Comparison of ENCODE assay signal across 15 cellular contexts in the genomic region with DNA sequence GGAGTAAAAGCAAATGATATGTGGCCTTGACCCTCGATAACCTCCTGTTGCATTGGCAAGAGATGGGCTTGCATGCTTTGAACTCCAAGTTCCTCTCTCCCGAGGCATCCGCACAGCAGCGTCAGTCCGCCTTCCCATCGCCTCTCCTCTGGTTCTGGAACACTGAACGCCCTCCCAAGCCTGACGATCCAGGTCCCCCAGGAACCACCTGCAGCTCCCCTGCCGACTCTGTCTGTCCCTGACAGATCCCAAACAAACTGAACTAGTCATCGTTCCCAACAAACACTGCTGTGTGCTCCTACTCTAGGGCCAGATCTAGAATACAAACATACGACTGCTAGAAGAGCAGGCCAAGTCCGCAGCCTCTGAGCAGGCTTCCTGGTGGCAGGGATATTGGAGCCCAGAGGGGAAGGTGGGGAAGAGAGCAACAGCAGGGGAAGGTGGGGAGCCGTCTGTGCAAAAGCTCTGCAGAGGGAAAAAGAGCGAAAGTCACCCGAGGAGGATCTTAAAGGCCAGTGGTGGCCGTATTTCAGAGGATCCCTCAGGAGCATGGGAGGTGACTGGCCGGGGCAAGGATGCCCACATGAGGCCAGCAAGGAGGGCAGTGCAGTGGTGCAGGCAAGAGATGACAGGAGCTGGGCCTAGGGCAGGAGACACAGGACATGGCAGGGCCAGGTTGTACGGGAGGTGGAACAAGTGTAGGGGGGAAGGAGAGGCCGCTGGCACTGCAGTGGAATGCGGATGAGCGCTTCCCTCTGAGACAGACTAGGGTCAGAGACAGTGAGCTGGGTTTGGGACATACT. TPM values are rescaled to one million over a fixed set of nuclear protein-coding genes. Genes with fewer than 3 reads are reported as not detected.
DNase-seq lines count a peak whose midpoint lies in the region; ATAC-seq and TF ChIP-seq lines count a peak whose summit lies in the region.
"Had no signal": no experiment of that assay in that cellular context is flagged by ENCODE, and none has a peak within 500 bp of the region (broad histone marks: within the 10 kb centered on the region; RNA-seq: fewer than 3 reads in every experiment).

No MANE protein-coding gene starts in this region.

- H3K36me3 ChIP-seq in PC-3 (ENCODE audit: low read depth, low read length) (no peaks in the 10 kb centered on the region), heart right ventricle (peaks cover 0 to 6% (median 0%) of the 10 kb centered on the region in 9 donors), osteoblast (ENCODE audit: insufficient read depth, low read length) (no peaks in the 10 kb centered on the region)

- TF ChIP-seq CTCF in 22Rv1 (IDR thresholded peaks at IDR 0.05) (no peak), PC-3 (conservative IDR thresholded peaks at IDR 0.05; ENCODE audit: low read depth, low read length) (no peak), heart right ventricle (IDR thresholded peaks at IDR 0.05) (no peak), osteoblast (IDR thresholded peaks at IDR 0.05; ENCODE audit: extremely low read depth, low read depth, low read length) (no peak)

- H3K79me2 ChIP-seq in PC-3 (ENCODE audit: low read length) = no peaks in the 10 kb centered on the region
- no peaks in the 10 kb centered on the region for H3K79me2 ChIP-seq in osteoblast (ENCODE audit: insufficient read depth, low read length)

- H3K27ac ChIP-seq in 22Rv1 = peak overlapping the region; percentile 86
- H3K27ac ChIP-seq in PC-3 (ENCODE audit: low read length) = no peak overlapping the region
- H3K27ac ChIP-seq in heart right ventricle = peak overlapping the region in 9 of 10 donors; percentile 42 to 70 (median 58)
- no peak overlapping the region for H3K27ac ChIP-seq in osteoblast (ENCODE audit: low read depth, low read length)

- ATAC-seq in PC-3 (no peak), heart right ventricle (peak in 1 of 8 donors; percentile 4), GM18498 (IDR thresholded peaks at IDR 0.05; ENCODE audit: unreplicated experiment) (no peak)
- ATAC-seq: activated CD8-positive, alpha-beta T cell treated with anti-CD3 and anti-CD28 coated beads, Interleukin-2, amount 10 ng/mL, durations not matched to agents 7 days and 5 days; naive thymus-derived CD4-positive, alpha-beta T cell; stimulated activated naive CD8-positive, alpha-beta T cell treated with anti-CD3 and anti-CD28 coated beads, Interleukin-15, Interleukin-2, amounts not matched to agents 100 U/mL and 50 U/mL, for 24 hours had no signal

- intact Hi-C loops in PC-3 (cut with micrococcal nuclease) = no loop called here
- intact Hi-C loops in heart right ventricle (cut with DNase I) = loop anchor here in 1 of 10 donors (5.0 kb wide), 1 partner anchor 54 kb away; no protein-coding TSS in a partner anchor

- POLR2A ChIA-PET in PC-3 (lab: Charles Lee; ENCODE audit: unreplicated experiment) = no interaction called here

- no peaks in the 10 kb centered on the region for H3F3A ChIP-seq in PC-3 (ENCODE audit: low read length, unreplicated experiment)

- no peak for DNase-seq in PC-3
- DNase-seq in heart right ventricle = no peak
- peak; percentile 64 for DNase-seq in osteoblast (ENCODE audit: insufficient read length, low spot score, missing footprints)
- DNase-seq in retina = no peak
- DNase-seq in AG08396 (ENCODE audit: low spot score) = no peak
- no peak for DNase-seq in central memory CD4-positive, alpha-beta T cell
- DNase-seq: activated CD8-positive, alpha-beta T cell treated with anti-CD3 and anti-CD28 coated beads, Interleukin-2, amount 10 ng/mL, durations not matched to agents 7 days and 5 days; activated gamma-delta T cell; NCI-H146; NCI-H446 treated with DMSO at 0.1 percent for 48 hours; stimulated activated naive CD8-positive, alpha-beta T cell treated with anti-CD3 and anti-CD28 coated beads, Interleukin-15, Interleukin-2, amounts not matched to agents 100 U/mL and 50 U/mL, for 24 hours; T-helper 1 cell had no signal

- no peak overlapping the region for H3K9ac ChIP-seq in PC-3 (ENCODE audit: low read length)

- BruUV-seq in PC-3 (replicated peaks; lab: Mats Ljungman, UMichigan) = no TSS peak

- 0 out of 2 replicates have a peak overlapping the region, but pooled peaks have one; percentile 66 for H3K4me2 ChIP-seq in PC-3 (ENCODE audit: low read length)
- peak overlapping the region; percentile 65 for H3K4me2 ChIP-seq in osteoblast (ENCODE audit: insufficient read depth, low read length)

- no peaks in the 10 kb centered on the region for H4K20me1 ChIP-seq in PC-3 (ENCODE audit: low read length)
- H4K20me1 ChIP-seq in osteoblast (ENCODE audit: insufficient read depth, low read length) = no peaks in the 10 kb centered on the region

- H3K4me3 ChIP-seq in PC-3 (ENCODE audit: low read length) (no peak overlapping the region), heart right ventricle (no peak overlapping the region), osteoblast (ENCODE audit: insufficient read depth, low read length) (no peak overlapping the region)

- peaks cover 34% of the 10 kb centered on the region for H3K27me3 ChIP-seq in PC-3 (ENCODE audit: low read length)
- H3K27me3 ChIP-seq in heart right ventricle = no peaks in the 10 kb centered on the region
- no peaks in the 10 kb centered on the region for H3K27me3 ChIP-seq in osteoblast (ENCODE audit: insufficient read depth, low read length)

- H2AFZ ChIP-seq in PC-3 (ENCODE audit: low read length) (no peak overlapping the region), osteoblast (ENCODE audit: low read length) (no peak overlapping the region)

- 75 to 80% methylated on average over 21 of the region's 21 CpGs for WGBS in heart right ventricle, 2 donors

- no peaks in the 10 kb centered on the region for H3K9me3 ChIP-seq in PC-3 (ENCODE audit: low read length)
- no peaks in the 10 kb centered on the region for H3K9me3 ChIP-seq in heart right ventricle
- H3K9me3 ChIP-seq in osteoblast (ENCODE audit: low read depth, low read length) = no peaks in the 10 kb centered on the region

- CTCF ChIA-PET in PC-3 (lab: Charles Lee) = no interaction called here

- no peaks in the 10 kb centered on the region for H3K9me2 ChIP-seq in PC-3 (replicated peaks; ENCODE audit: low read length)

- H3K4me1 ChIP-seq in PC-3 (ENCODE audit: insufficient read depth, low read length) = peaks cover 10% of the 10 kb centered on the region; the same call in 1 of the 2 replicates
- peaks cover 0 to 51% (median 10%) of the 10 kb centered on the region in 9 donors for H3K4me1 ChIP-seq in heart right ventricle
- H3K4me1 ChIP-seq in osteoblast (ENCODE audit: insufficient read depth, low read length) = peaks cover 13% of the 10 kb centered on the region

RNA-seq across cellular contexts. Expression of gene PCSK6, which starts 50.8 kb away (rescaled TPM):
- total RNA-seq in PC-3 (2014; rRNA removed) (2.7 and 3.7 TPM in 2 replicates), heart right ventricle (10 to 100 TPM; 12.9 to 34.0 (median 24.7) TPM), osteoblast (0.29 and 0.72 TPM in 2 replicates)
- polyA plus RNA-seq in heart right ventricle = 10 to 100 TPM in 1 of 2 donors, 1 to 10 TPM in 1; 4.6 to 10.3 TPM

Comparison
In these comparisons a context has a peak if more than half of its experiments do, and no peak if none do; other contexts are left out.
1. H3K27ac ChIP-seq: peak in 22Rv1 (single experiment) and heart right ventricle (9 of 10); none in PC-3 (single experiment) and osteoblast (single experiment).